10 cellular contexts compared by ENCODE assay signal in the genomic region with DNA sequence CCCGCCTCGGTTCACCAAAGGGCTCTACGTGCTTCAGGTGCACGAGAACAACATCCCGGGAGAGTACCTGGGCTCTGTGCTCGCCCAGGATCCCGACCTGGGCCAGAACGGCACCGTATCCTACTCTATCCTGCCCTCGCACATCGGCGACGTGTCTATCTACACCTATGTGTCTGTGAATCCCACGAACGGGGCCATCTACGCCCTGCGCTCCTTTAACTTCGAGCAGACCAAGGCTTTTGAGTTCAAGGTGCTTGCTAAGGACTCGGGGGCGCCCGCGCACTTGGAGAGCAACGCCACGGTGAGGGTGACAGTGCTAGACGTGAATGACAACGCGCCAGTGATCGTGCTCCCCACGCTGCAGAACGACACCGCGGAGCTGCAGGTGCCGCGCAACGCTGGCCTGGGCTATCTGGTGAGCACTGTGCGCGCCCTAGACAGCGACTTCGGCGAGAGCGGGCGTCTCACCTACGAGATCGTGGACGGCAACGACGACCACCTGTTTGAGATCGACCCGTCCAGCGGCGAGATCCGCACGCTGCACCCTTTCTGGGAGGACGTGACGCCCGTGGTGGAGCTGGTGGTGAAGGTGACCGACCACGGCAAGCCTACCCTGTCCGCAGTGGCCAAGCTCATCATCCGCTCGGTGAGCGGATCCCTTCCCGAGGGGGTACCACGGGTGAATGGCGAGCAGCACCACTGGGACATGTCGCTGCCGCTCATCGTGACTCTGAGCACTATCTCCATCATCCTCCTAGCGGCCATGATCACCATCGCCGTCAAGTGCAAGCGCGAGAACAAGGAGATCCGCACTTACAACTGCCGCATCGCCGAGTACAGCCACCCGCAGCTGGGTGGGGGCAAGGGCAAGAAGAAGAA. TPM values are rescaled to one million over a fixed set of nuclear protein-coding genes. Genes with fewer than 3 reads are reported as not detected.
DNase-seq lines count a peak whose midpoint lies in the region; ATAC-seq and TF ChIP-seq lines count a peak whose summit lies in the region.
"Had no signal": no experiment of that assay in that cellular context is flagged by ENCODE, and none has a peak within 500 bp of the region (broad histone marks: within the 10 kb centered on the region; RNA-seq: fewer than 3 reads in every experiment).

No MANE protein-coding gene starts in this region.

- peak overlapping the region; percentile 38 for H3K23ac ChIP-seq in neuronal stem cell (ENCODE audit: low read depth, low read length, poor library complexity)

- H3K36me3 ChIP-seq in A673 (ENCODE audit: insufficient read depth, low read length, poor library complexity, severe bottlenecking) = peaks cover 32% of the 10 kb centered on the region
- H3K36me3 ChIP-seq in heart right ventricle = no peaks in the 10 kb centered on the region
- H3K36me3 ChIP-seq in neuronal stem cell (replicated peaks in 1 of 2; ENCODE audit: control insufficient read depth in 2 of 2, insufficient read depth in 2 of 2, low read length in 2 of 2) = peaks cover 15 to 34% of the 10 kb centered on the region in 2 donors
- H3K36me3 ChIP-seq in OCI-LY7 (ENCODE audit: insufficient read depth, low read length) = no peaks in the 10 kb centered on the region

- H2AK5ac ChIP-seq in neuronal stem cell (ENCODE audit: low read depth, low read length) = no peak overlapping the region

- H2AFZ ChIP-seq in neuronal stem cell (ENCODE audit: low read length) (no peak overlapping the region), OCI-LY7 (ENCODE audit: low read length) (no peak overlapping the region)

- no peak overlapping the region for H3K4me3 Mint-ChIP-seq in T-helper 2 cell treated with Interferon-gamma antibody and Interleukin-4, amounts not matched to agents 5 μg/mL and 100 μg/mL, for 36 hours
- H3K4me3 Mint-ChIP-seq: memory B cell had no signal

- CTCF ChIA-PET in A673 (lab: Charles Lee) (no interaction called here), OCI-LY7 (lab: Charles Lee; ENCODE audit: unreplicated experiment) (no interaction called here)

- peaks cover 52% of the 10 kb centered on the region for H3K27me3 Mint-ChIP-seq in T-helper 2 cell treated with Interferon-gamma antibody and Interleukin-4, amounts not matched to agents 5 μg/mL and 100 μg/mL, for 36 hours (ENCODE audit: low read depth)

- H4K20me1 ChIP-seq in OCI-LY7 (ENCODE audit: insufficient read depth, low read length) = no peaks in the 10 kb centered on the region

- no peak overlapping the region for H2BK5ac ChIP-seq in neuronal stem cell (ENCODE audit: low read length)

- H3K4me1 ChIP-seq in A673 (ENCODE audit: insufficient read depth, low read length, poor library complexity, severe bottlenecking) (peaks cover 15% of the 10 kb centered on the region), heart right ventricle (peaks cover 0 to 52% (median 27%) of the 10 kb centered on the region in 9 donors), neuronal stem cell (ENCODE audit: control insufficient read depth in 2 of 2, insufficient read depth in 1 of 2, low read depth in 1 of 2, low read length in 2 of 2) (peaks cover 2 to 11% of the 10 kb centered on the region in 2 donors), OCI-LY7 (ENCODE audit: insufficient read depth, low read length, poor library complexity, severe bottlenecking) (no peaks in the 10 kb centered on the region)

- H3K79me2 ChIP-seq in OCI-LY7 (ENCODE audit: insufficient read depth, low read depth, low read length) = no peaks in the 10 kb centered on the region

- peak overlapping the region; percentile 5 for H3K14ac ChIP-seq in neuronal stem cell (ENCODE audit: low read length)

- H3K18ac ChIP-seq in neuronal stem cell (ENCODE audit: low read length) = peak overlapping the region; percentile 49

- H3K27ac ChIP-seq in A673 (ENCODE audit: low read depth, low read length, poor library complexity, severe bottlenecking) = no peak overlapping the region
- H3K27ac ChIP-seq in heart right ventricle = peak overlapping the region in 9 of 10 donors; percentile 12 to 87 (median 71)
- H3K27ac ChIP-seq in neuronal stem cell (replicated peaks; ENCODE audit: low read length) = no peak overlapping the region
- H3K27ac ChIP-seq in OCI-LY7 (ENCODE audit: low read depth, low read length, poor library complexity, severe bottlenecking) = no peak overlapping the region

- peak overlapping the region; percentile 66 for H3K9ac ChIP-seq in neuronal stem cell (ENCODE audit: low read depth, low read length, poor library complexity)

- H3K4me3 ChIP-seq in A673 (ENCODE audit: low read depth, low read length, poor library complexity, severe bottlenecking) (peak overlapping the region; percentile 45), heart right ventricle (peak overlapping the region; percentile 32 to 77 (median 64)), neuronal stem cell (ENCODE audit: low read length in 2 of 2) (peak overlapping the region; percentile 17 to 74), OCI-LY7 (ENCODE audit: low read depth, low read length, poor library complexity, severe bottlenecking) (no peak overlapping the region)

- intact Hi-C loops in A673 (cut with micrococcal nuclease; ENCODE audit: unreplicated experiment) (loop anchor here (10.0 kb wide), 2 partner anchors 1331 to 1841 kb away; no protein-coding TSS in a partner anchor), heart right ventricle (cut with DNase I) (loop anchor here in 3 of 10 donors (2.0 to 10.0 kb wide), 4 partner anchors 78 to 1687 kb away; no protein-coding TSS in a partner anchor), OCI-LY7 (cut with micrococcal nuclease; ENCODE audit: unreplicated experiment) (no loop called here)

- H2BK12ac ChIP-seq in neuronal stem cell (ENCODE audit: low read length) = no peak overlapping the region

- BruUV-seq in A673 (replicated peaks; lab: Mats Ljungman, UMichigan) (no TSS peak), OCI-LY7 (replicated peaks; lab: Mats Ljungman, UMichigan) (no TSS peak)

- H3K9me3 Mint-ChIP-seq in T-helper 2 cell treated with Interferon-gamma antibody and Interleukin-4, amounts not matched to agents 5 μg/mL and 100 μg/mL, for 36 hours = no peaks in the 10 kb centered on the region
- H3K9me3 Mint-ChIP-seq: memory B cell had no signal

- no peaks in the 10 kb centered on the region for H3K9me2 ChIP-seq in OCI-LY7 (ENCODE audit: insufficient read depth, low read length)

- H4K91ac ChIP-seq in neuronal stem cell (ENCODE audit: low read depth, low read length, poor library complexity) = no peak overlapping the region

- no peak overlapping the region for H3K4ac ChIP-seq in neuronal stem cell (ENCODE audit: low read length)

- no peak overlapping the region for H2BK15ac ChIP-seq in neuronal stem cell (ENCODE audit: low read length)

- 4% methylated on average over 78 of the region's 78 CpGs for whole genome bisulfite sequencing in heart right ventricle, 2 donors
- no CpG with 5 or more reads among the region's 78 CpGs for WGBS in neuronal stem cell (ENCODE audit: extremely low coverage in 2 of 2, insufficient read length in 2 of 2, insufficient replicate concordance in 1 of 2), 2 donors

- H3K4me1 Mint-ChIP-seq in T-helper 2 cell treated with Interferon-gamma antibody and Interleukin-4, amounts not matched to agents 5 μg/mL and 100 μg/mL, for 36 hours (ENCODE audit: low read depth) = peaks cover 20% of the 10 kb centered on the region
- H3K4me1 Mint-ChIP-seq: memory B cell had no signal

- H3K79me1 ChIP-seq in neuronal stem cell (ENCODE audit: low read depth, low read length) = peaks cover 14% of the 10 kb centered on the region

- H3K9me3 ChIP-seq in A673 (ENCODE audit: low read depth, low read length, poor library complexity, severe bottlenecking) (peaks cover 12% of the 10 kb centered on the region), heart right ventricle (no peaks in the 10 kb centered on the region), neuronal stem cell (replicated peaks in 1 of 2; ENCODE audit: control insufficient read depth in 2 of 2, insufficient read depth in 1 of 2, low read depth in 1 of 2, low read length in 2 of 2) (peaks cover 18 to 36% of the 10 kb centered on the region in 2 donors), OCI-LY7 (ENCODE audit: low read length) (no peaks in the 10 kb centered on the region)

- H3K4me2 ChIP-seq in neuronal stem cell (ENCODE audit: insufficient read depth, low read length, poor library complexity, severe bottlenecking) (peak overlapping the region; percentile 64), OCI-LY7 (ENCODE audit: low read length) (no peak overlapping the region)

- no peak overlapping the region for H4K8ac ChIP-seq in neuronal stem cell (ENCODE audit: low read depth, low read length)

- H3K27me3 ChIP-seq in A673 (replicated peaks; ENCODE audit: insufficient read depth, low read depth, low read length, poor library complexity) = no peaks in the 10 kb centered on the region
- peaks cover 0 to 69% (median 26%) of the 10 kb centered on the region in 7 donors for H3K27me3 ChIP-seq in heart right ventricle
- H3K27me3 ChIP-seq in neuronal stem cell (ENCODE audit: control insufficient read depth in 3 of 3, insufficient read depth in 3 of 3, low read depth in 1 of 3, low read length in 3 of 3) = peaks cover 0 to 29% (median 0%) of the 10 kb centered on the region in 3 experiments

- peaks cover 2% of the 10 kb centered on the region for H3K36me3 Mint-ChIP-seq in T-helper 2 cell treated with Interferon-gamma antibody and Interleukin-4, amounts not matched to agents 5 μg/mL and 100 μg/mL, for 36 hours (ENCODE audit: low read depth)
- H3K36me3 Mint-ChIP-seq: memory B cell had no signal

- peak overlapping the region; percentile 49 for H3K27ac Mint-ChIP-seq in T-helper 2 cell treated with Interferon-gamma antibody and Interleukin-4, amounts not matched to agents 5 μg/mL and 100 μg/mL, for 36 hours
- H3K27ac Mint-ChIP-seq: memory B cell had no signal

- no peak overlapping the region for H2BK120ac ChIP-seq in neuronal stem cell (ENCODE audit: low read depth, low read length)

- TF ChIP-seq CTCF in A673 (conservative IDR thresholded peaks at IDR 0.05; ENCODE audit: low read depth, low read length) (no peak), heart right ventricle (IDR thresholded peaks at IDR 0.05) (peak in 2 of 9 donors; percentile 22 to 27), OCI-LY7 (conservative IDR thresholded peaks at IDR 0.05; ENCODE audit: low read length) (no peak)

- ATAC-seq in heart right ventricle = peak in 2 of 8 donors; percentile 3 to 19

- DNase-seq in A673 (ENCODE audit: low spot score) (no peak), heart right ventricle (peak; percentile 20), neuronal stem cell (ENCODE audit: low spot score) (no peak), SHP77 treated with DMSO at 0.1 percent for 48 hours (lab: John Stamatoyannopoulos, UW) (no peak), amniotic stem cell (lab: John Stamatoyannopoulos, UW) (no peak), OCI-LY7 (ENCODE audit: low spot score) (no peak), NCI-H1694 (lab: John Stamatoyannopoulos, UW) (no peak)
- DNase-seq in T-helper 2 cell treated with Interferon-gamma antibody and Interleukin-4, amounts not matched to agents 5 μg/mL and 100 μg/mL, for 36 hours (ENCODE audit: low spot score) = no peak
- DNase-seq: stimulated activated naive CD4-positive, alpha-beta T cell had no signal

- POLR2A ChIA-PET in A673 (lab: Charles Lee; ENCODE audit: low non-redundant PET) (no interaction called here), OCI-LY7 (lab: Charles Lee) (no interaction called here)

RNA-seq across cellular contexts. Expression of a gene that starts 2.6 kb away (rescaled TPM):
- total RNA-seq in A673 (2021) = 79.5 and 84.7 TPM in 2 replicates
- 10 to 100 TPM in 1 of 10 donors, 1 to 10 TPM in 9; 2.3 to 14.3 (median 3.6) TPM for total RNA-seq in heart right ventricle
- polyA plus RNA-seq in heart right ventricle = 1 to 10 TPM in 1 of 2 donors, under 1 TPM in 1; 0.88 to 1.3 TPM
- 12.3 TPM for polyA plus RNA-seq in neuronal stem cell (2013, experiment 1 of 2)
- 13.1 TPM for polyA plus RNA-seq in neuronal stem cell (2013, experiment 2 of 2)
- total RNA-seq in OCI-LY7 (2014; rRNA removed; shearing (Covaris generic)) = not detected in 2 replicates
- not detected in 2 replicates for total RNA-seq in OCI-LY7 (2022)

Comparison
In these comparisons a context has a peak if more than half of its experiments do, and no peak if none do; other contexts are left out.
1. DNase-seq: peak in heart right ventricle (2 of 2); none in A673 (single experiment), T-helper 2 cell treated with Interferon-gamma antibody and Interleukin-4, amounts not matched to agents 5 μg/mL and 100 μg/mL, for 36 hours (single experiment), neuronal stem cell (single experiment), SHP77 treated with DMSO at 0.1 percent for 48 hours (single experiment), amniotic stem cell (single experiment), OCI-LY7 (single experiment) and NCI-H1694 (single experiment).
2. H3K27ac ChIP-seq: peak in heart right ventricle (9 of 10); none in A673 (single experiment), neuronal stem cell (single experiment) and OCI-LY7 (single experiment).